In genomic region chr9:15113288-15113687, GRCh38 we compare ENCODE assay signal across 27 cellular contexts.
"Had no signal": no experiment of that assay in that cellular context is flagged by ENCODE, and none has a peak within 500 bp of the region (broad histone marks: within the 10 kb centered on the region; RNA-seq: fewer than 3 reads in every experiment).

No MANE protein-coding gene starts in this region.

- DNase-seq: colonic mucosa; cortex of kidney; dermis blood vessel endothelial cell; dorsolateral prefrontal cortex; effector CD4-positive, alpha-beta T cell; effector CD8-positive, alpha-beta T cell; effector memory CD4-positive, alpha-beta T cell; effector memory CD8-positive, alpha-beta T cell; endodermal cell; esophagus squamous epithelium; foreskin fibroblast; foreskin keratinocyte; foreskin melanocyte; gastrocnemius medialis; head of caudate nucleus; heart left ventricle; heart right ventricle had no signal

- H3K27me3 ChIP-seq: colonic mucosa, esophagus muscularis mucosa, foreskin keratinocyte, gastrocnemius medialis, gastroesophageal sphincter had no signal

- H3K27ac ChIP-seq: colonic mucosa, coronary artery, dorsolateral prefrontal cortex, epithelial cell of prostate, esophagus muscularis mucosa, esophagus squamous epithelium, foreskin keratinocyte, gastrocnemius medialis, gastroesophageal sphincter, heart left ventricle, heart right ventricle had no signal

- H3K9me3 Mint-ChIP-seq: dendritic cell treated with granulocyte-macrophage colony-stimulating factor and Interleukin-4, amounts not matched to agents 40 ng/mL and 50 ng/mL, for 4 days; effector memory CD8-positive, alpha-beta T cell; endodermal cell had no signal

- H3K4me1 ChIP-seq: colonic mucosa, esophagus squamous epithelium, foreskin keratinocyte, gastroesophageal sphincter, heart right ventricle had no signal

- H3K4me3 Mint-ChIP-seq: dendritic cell treated with granulocyte-macrophage colony-stimulating factor and Interleukin-4, amounts not matched to agents 40 ng/mL and 50 ng/mL, for 4 days; effector memory CD8-positive, alpha-beta T cell; endodermal cell had no signal

- H3K4me3 ChIP-seq: colonic mucosa, coronary artery, dorsolateral prefrontal cortex, esophagus muscularis mucosa, esophagus squamous epithelium, gastrocnemius medialis, gastroesophageal sphincter, heart left ventricle, heart right ventricle had no signal

- ATAC-seq: effector memory CD8-positive, alpha-beta T cell; esophagus mucosa; foreskin keratinocyte; gastrocnemius medialis; gastroesophageal sphincter; heart left ventricle; heart right ventricle had no signal

- H3K36me3 ChIP-seq: colonic mucosa, esophagus muscularis mucosa, esophagus squamous epithelium, gastrocnemius medialis, gastroesophageal sphincter, heart left ventricle, heart right ventricle had no signal

- H3K27me3 Mint-ChIP-seq: dendritic cell treated with granulocyte-macrophage colony-stimulating factor and Interleukin-4, amounts not matched to agents 40 ng/mL and 50 ng/mL, for 4 days had no signal

- H3K27ac Mint-ChIP-seq: dendritic cell treated with granulocyte-macrophage colony-stimulating factor and Interleukin-4, amounts not matched to agents 40 ng/mL and 50 ng/mL, for 4 days; effector memory CD8-positive, alpha-beta T cell; endodermal cell had no signal

- H3K9me3 ChIP-seq: colonic mucosa, esophagus muscularis mucosa, esophagus squamous epithelium, gastrocnemius medialis, gastroesophageal sphincter, heart left ventricle, heart right ventricle had no signal

- FAIRE-seq: colon, endometrium, endothelial cell of umbilical vein, frontal cortex had no signal
